ENCODE assay signal across 27 cellular contexts in the genomic region with DNA sequence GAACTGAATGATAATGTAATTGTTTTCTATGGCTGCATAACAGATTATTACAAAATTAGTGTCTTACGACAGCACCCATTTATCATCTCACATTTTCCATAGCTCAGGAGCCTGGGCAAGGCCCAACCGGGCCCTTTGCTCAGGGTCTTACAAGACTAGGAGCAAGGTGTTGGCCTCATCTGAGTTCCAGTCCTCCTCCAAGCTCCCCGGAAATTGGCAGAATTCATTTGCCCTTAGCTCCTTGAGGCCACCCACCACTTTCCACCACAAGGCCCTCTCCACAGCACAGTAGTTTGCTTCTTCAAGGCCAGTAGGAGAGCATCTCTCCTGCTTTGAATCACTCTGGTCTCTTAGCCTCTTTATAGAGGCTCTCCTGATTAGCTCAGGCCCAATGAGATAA.
"Had no signal": no experiment of that assay in that cellular context is flagged by ENCODE, and none has a peak within 500 bp of the region (broad histone marks: within the 10 kb centered on the region; RNA-seq: fewer than 3 reads in every experiment).

No MANE protein-coding gene starts in this region.

- H3K4me3 ChIP-seq: pancreas, prostate gland, right lobe of liver, sigmoid colon, stomach, thoracic aorta, thyroid gland, tibial nerve, upper lobe of left lung, vagina had no signal

- H3K27me3 Mint-ChIP-seq: stimulated activated naive B cell treated with anti-CD40 and anti-IgM and Interleukin-4, amounts not matched to agents 10 μg/mL and 1 μg/mL and 100 μg/mL, for 72 hours; stimulated activated naive CD8-positive, alpha-beta T cell treated with anti-CD3 and anti-CD28 coated beads, Interleukin-15, Interleukin-2, amounts not matched to agents 100 ng/mL and 50 ng/mL, for 24 hours had no signal

- H3K36me3 ChIP-seq: neutrophil, pancreas, prostate gland, right lobe of liver, sigmoid colon, stomach, thoracic aorta, thyroid gland, tibial nerve, upper lobe of left lung, vagina had no signal

- H3K27ac ChIP-seq: neutrophil, pancreas, prostate gland, right lobe of liver, sigmoid colon, stomach, thoracic aorta, thyroid gland, tibial nerve, upper lobe of left lung, vagina had no signal

- H3K27ac Mint-ChIP-seq: natural killer cell treated with Interleukin-12 subunit alpha and Interleukin-12 subunit beta and Interleukin-15 and Interleukin-18, amount 100 ng/mL, for 72 hours; nephron progenitor cell; stimulated activated effector memory CD8-positive, alpha-beta T cell treated with anti-CD3 and anti-CD28 coated beads, Interleukin-12 subunit alpha, Interleukin-12 subunit beta, amount 100 ng/mL, for 72 hours; stimulated activated naive B cell treated with anti-CD40 and anti-IgM and Interleukin-4, amounts not matched to agents 10 μg/mL and 1 μg/mL and 100 μg/mL, for 72 hours; stimulated activated naive CD8-positive, alpha-beta T cell treated with anti-CD3 and anti-CD28 coated beads, Interleukin-15, Interleukin-2, amounts not matched to agents 100 ng/mL and 50 ng/mL, for 24 hours had no signal

- H3K4me1 ChIP-seq: pancreas, prostate gland, right lobe of liver, sigmoid colon, stomach, thyroid gland, tibial nerve, upper lobe of left lung, vagina had no signal

- H3K4me3 Mint-ChIP-seq: natural killer cell treated with Interleukin-12 subunit alpha and Interleukin-12 subunit beta and Interleukin-15 and Interleukin-18, amount 100 ng/mL, for 72 hours; nephron progenitor cell; neural crest cell; stimulated activated effector memory CD8-positive, alpha-beta T cell treated with anti-CD3 and anti-CD28 coated beads, Interleukin-12 subunit alpha, Interleukin-12 subunit beta, amount 100 ng/mL, for 72 hours; stimulated activated naive B cell treated with anti-CD40 and anti-IgM and Interleukin-4, amounts not matched to agents 10 μg/mL and 1 μg/mL and 100 μg/mL, for 72 hours; stimulated activated naive CD8-positive, alpha-beta T cell treated with anti-CD3 and anti-CD28 coated beads, Interleukin-15, Interleukin-2, amounts not matched to agents 100 ng/mL and 50 ng/mL, for 24 hours had no signal

- ATAC-seq: natural killer cell treated with Interleukin-12 subunit alpha and Interleukin-12 subunit beta and Interleukin-15 and Interleukin-18, amount 100 ng/mL, for 72 hours; pancreas; right cardiac atrium; right lobe of liver; stimulated activated effector memory CD8-positive, alpha-beta T cell treated with anti-CD3 and anti-CD28 coated beads, Interleukin-12 subunit alpha, Interleukin-12 subunit beta, amount 100 ng/mL, for 72 hours; stimulated activated naive B cell treated with anti-CD40 and anti-IgM and Interleukin-4, amounts not matched to agents 10 μg/mL and 1 μg/mL and 100 μg/mL, for 72 hours had no signal

- H3K27me3 ChIP-seq: neutrophil, pancreas, right lobe of liver, sigmoid colon, thyroid gland, tibial nerve, upper lobe of left lung, vagina had no signal

- DNase-seq: nephron progenitor cell; nucleus accumbens; pancreas; retina; right cardiac atrium; right lobe of liver; sigmoid colon; small intestine; stimulated activated CD4-positive, alpha-beta T cell treated with anti-CD3 and anti-CD28 coated beads, Interleukin-15, amount 100 ng/mL, for 24 hours; stimulated activated CD4-positive, alpha-beta T cell treated with anti-CD3 and anti-CD28 coated beads, Interleukin-2, amount 100 ng/mL, for 24 hours; stimulated activated CD4-positive, alpha-beta T cell treated with anti-CD3 and anti-CD28 coated beads, Interleukin-2, amount 100 ng/mL, for 48 hours; stimulated activated CD4-positive, alpha-beta T cell treated with anti-CD3 and anti-CD28 coated beads, Interleukin-4, amount 100 ng/mL, for 24 hours; stimulated activated naive B cell treated with anti-CD40 and anti-IgM and Interleukin-4, amounts not matched to agents 10 μg/mL and 1 μg/mL and 100 μg/mL, for 72 hours; stimulated activated naive CD4-positive, alpha-beta T cell treated with Interleukin-2 at 50 U/mL for 16 hours; stomach; thyroid gland; trophoblast cell; upper lobe of left lung had no signal

- H3K36me3 Mint-ChIP-seq: stimulated activated effector memory CD8-positive, alpha-beta T cell treated with anti-CD3 and anti-CD28 coated beads, Interleukin-12 subunit alpha, Interleukin-12 subunit beta, amount 100 ng/mL, for 72 hours had no signal

- H3K9me3 ChIP-seq: neutrophil, pancreas, prostate gland, thyroid gland had no signal

- H3K4me1 Mint-ChIP-seq: nephron progenitor cell; neural crest cell; stimulated activated effector memory CD8-positive, alpha-beta T cell treated with anti-CD3 and anti-CD28 coated beads, Interleukin-12 subunit alpha, Interleukin-12 subunit beta, amount 100 ng/mL, for 72 hours; stimulated activated naive B cell treated with anti-CD40 and anti-IgM and Interleukin-4, amounts not matched to agents 10 μg/mL and 1 μg/mL and 100 μg/mL, for 72 hours had no signal
